In genomic region chr2:218261424-218262273, GRCh38 we compare ENCODE assay signal across 11 cellular contexts. TPM values are rescaled to one million over a fixed set of nuclear protein-coding genes. Genes with fewer than 3 reads are reported as not detected.
DNase-seq lines count a peak whose midpoint lies in the region; ATAC-seq, FAIRE-seq and TF ChIP-seq lines count a peak whose summit lies in the region.
"Had no signal": no experiment of that assay in that cellular context is flagged by ENCODE, and none has a peak within 500 bp of the region (broad histone marks: within the 10 kb centered on the region; RNA-seq: fewer than 3 reads in every experiment).

No MANE protein-coding gene starts in this region.

- H2AK5ac ChIP-seq in H9 (ENCODE audit: insufficient read length, low read length), result no peak overlapping the region

- H3K4me3 Mint-ChIP-seq in H9, result peak overlapping the region; percentile 15 to 42; a peak in 3 of 5 replicates
- H3K4me3 Mint-ChIP-seq: stimulated activated naive CD8-positive, alpha-beta T cell treated with anti-CD3 and anti-CD28 coated beads, Interleukin-15, Interleukin-2, amounts not matched to agents 100 ng/mL and 50 ng/mL, for 24 hours had no signal

- no peak overlapping the region for H3K4me2 ChIP-seq in H9 (ENCODE audit: insufficient read depth, insufficient read length, low read length)

- H3K4ac ChIP-seq in H9 (ENCODE audit: low read depth, low read length), result no peak overlapping the region

- no peak overlapping the region for H2BK20ac ChIP-seq in H9 (ENCODE audit: low read depth, low read length, poor library complexity, severe bottlenecking)

- no CpG with 5 or more reads among the region's 8 CpGs for WGBS in H9 (ENCODE audit: extremely low coverage, insufficient read length, low lambda C conversion rate)
- WGBS in gastroesophageal sphincter (ENCODE audit: low coverage in 1 of 2), 2 donors, result 0 to 71% methylated on average over 1 to 4 of the region's 8 CpGs

- H3K23me2 ChIP-seq in H9 (ENCODE audit: insufficient read length, low read depth, low read length, poor library complexity, severe bottlenecking), result no peaks in the 10 kb centered on the region

- H3K27me3 ChIP-seq in H9 (ENCODE audit: insufficient read depth, low read length), result no peaks in the 10 kb centered on the region
- no peaks in the 10 kb centered on the region for H3K27me3 ChIP-seq in NT2/D1 (ENCODE audit: insufficient read depth, insufficient read length)
- no peaks in the 10 kb centered on the region for H3K27me3 ChIP-seq in gastroesophageal sphincter

- H3T11ph ChIP-seq in H9 (ENCODE audit: low read length), result no peak overlapping the region

- peak overlapping the region; percentile 20; the same call in 1 of the 2 replicates for H3K14ac ChIP-seq in H9 (ENCODE audit: insufficient read depth, low read length)

- H3K27ac ChIP-seq in H9 (ENCODE audit: insufficient read length, low read depth, low read length) (no peak overlapping the region), gastroesophageal sphincter (peak overlapping the region in 3 of 4 donors; percentile 82 to 86 (median 86)), kidney (ENCODE audit: low read depth in 2 of 2, low read length in 2 of 2) (no peak overlapping the region)

- no peak overlapping the region for H2BK120ac ChIP-seq in H9 (ENCODE audit: low read depth, low read length, poor library complexity, severe bottlenecking)

- H3K9ac ChIP-seq in H9 (ENCODE audit: extremely low read depth, insufficient read length, low read length), result no peak overlapping the region
- peak overlapping the region; percentile 18 for H3K9ac ChIP-seq in NT2/D1 (ENCODE audit: insufficient read length, low read depth)
- peak overlapping the region in 1 of 2 donors; percentile 12 for H3K9ac ChIP-seq in kidney (ENCODE audit: low read length in 2 of 2)

- H4K20me1 ChIP-seq in H9 (ENCODE audit: control insufficient read depth, insufficient read depth, insufficient read length), result no peaks in the 10 kb centered on the region

- H2AFZ ChIP-seq in H9 (ENCODE audit: low read length), result no peak overlapping the region

- ATAC-seq in gastroesophageal sphincter (no peak), GM21528 (IDR thresholded peaks at IDR 0.05; ENCODE audit: low FRiP score, unreplicated experiment) (no peak)

- no peak overlapping the region for H2BK12ac ChIP-seq in H9 (ENCODE audit: insufficient read length, low read depth, low read length)

- H2BK15ac ChIP-seq in H9 (ENCODE audit: low read depth, low read length), result no peak overlapping the region

- H3K56ac ChIP-seq in H9 (ENCODE audit: insufficient read length, low read depth, low read length), result no peak overlapping the region

- peak overlapping the region; percentile 76 to 88 (median 79); a peak in 4 of 7 replicates for H3K27ac Mint-ChIP-seq in H9
- H3K27ac Mint-ChIP-seq: stimulated activated naive CD8-positive, alpha-beta T cell treated with anti-CD3 and anti-CD28 coated beads, Interleukin-15, Interleukin-2, amounts not matched to agents 100 ng/mL and 50 ng/mL, for 24 hours had no signal

- no peak overlapping the region for H3K4me3 ChIP-seq in NT2/D1 (ENCODE audit: insufficient read length, low read depth)
- H3K4me3 ChIP-seq in gastroesophageal sphincter, result no peak overlapping the region
- H3K4me3 ChIP-seq in kidney (ENCODE audit: low read length in 2 of 2), result no peak overlapping the region

- H3K23ac ChIP-seq in H9 (ENCODE audit: insufficient read length, low read depth, low read length), result no peak overlapping the region

- no peak overlapping the region for H3K18ac ChIP-seq in H9 (ENCODE audit: insufficient read length, low read depth, low read length)

- H3K27me3 Mint-ChIP-seq in H9 (ENCODE audit: low read depth), result no peaks in the 10 kb centered on the region
- H3K27me3 Mint-ChIP-seq: stimulated activated naive CD8-positive, alpha-beta T cell treated with anti-CD3 and anti-CD28 coated beads, Interleukin-15, Interleukin-2, amounts not matched to agents 100 ng/mL and 50 ng/mL, for 24 hours had no signal

- intact Hi-C loops in kidney (cut with DNase I), result no loop called here

- TF ChIP-seq POLR2A in gastroesophageal sphincter (IDR thresholded peaks at IDR 0.05), result no peak

- TF ChIP-seq CTCF in H9 (conservative IDR thresholded peaks at IDR 0.05) (no peak), gastroesophageal sphincter (IDR thresholded peaks at IDR 0.05) (no peak), kidney (IDR thresholded peaks at IDR 0.05; ENCODE audit: borderline replicate concordance, extremely low read depth, insufficient read depth) (no peak)

- H3K4me1 ChIP-seq in H9 (ENCODE audit: insufficient read depth, low read length), result peaks cover 4% of the 10 kb centered on the region; the same call in 1 of the 2 replicates
- peaks cover 20% of the 10 kb centered on the region for H3K4me1 ChIP-seq in NT2/D1 (ENCODE audit: insufficient read depth, insufficient read length)
- peaks cover 0 to 62% (median 45%) of the 10 kb centered on the region in 3 donors for H3K4me1 ChIP-seq in gastroesophageal sphincter
- H3K4me1 ChIP-seq in kidney (ENCODE audit: control insufficient read depth in 1 of 2, insufficient read depth in 1 of 2, low read depth in 1 of 2, low read length in 2 of 2), result peaks cover 15 to 28% of the 10 kb centered on the region in 2 donors

- H4K8ac ChIP-seq in H9 (replicated peaks; ENCODE audit: insufficient read length, low read depth, low read length), result no peak overlapping the region

- H3K79me1 ChIP-seq in H9 (ENCODE audit: insufficient read depth, low read depth, low read length, poor library complexity, severe bottlenecking), result no peaks in the 10 kb centered on the region

- H4K5ac ChIP-seq in H9 (ENCODE audit: insufficient read length, low read depth, low read length), result no peak overlapping the region

- TF ChIP-seq EP300 in gastroesophageal sphincter (IDR thresholded peaks at IDR 0.05), result no peak

- no peak for DNase-seq in H9
- DNase-seq in NT2/D1 (ENCODE audit: low read depth, low spot score), result no peak
- DNase-seq in retina, result peak; percentile 56
- no peak for DNase-seq in kidney
- no peak for DNase-seq in NCI-H1092 treated with DMSO at 0.1 percent for 48 hours (lab: John Stamatoyannopoulos, UW)
- DNase-seq in stimulated activated CD4-positive, alpha-beta T cell treated with anti-CD3 and anti-CD28 coated beads, Interleukin-2, amount 100 ng/mL, for 24 hours, result no peak
- DNase-seq: activated naive CD4-positive, alpha-beta T cell treated with anti-CD3 and anti-CD28 coated beads, Interleukin-2, amount 50 U/mL, for 16 hours; KG1 had no signal

- no peak for FAIRE-seq in kidney (lab: Jason Lieb, UNC)

- H3K36me3 Mint-ChIP-seq in H9 (ENCODE audit: insufficient read depth in 1 of 3, low read depth in 3 of 3), result peaks cover 6 to 26% (median 21%) of the 10 kb centered on the region in 3 experiments; a peak in 6 of 7 replicates

- H3K4me1 Mint-ChIP-seq in H9, result peaks cover 23 to 34% of the 10 kb centered on the region in 2 experiments

- H2BK5ac ChIP-seq in H9 (ENCODE audit: insufficient read length, low read length), result no peak overlapping the region

- no peaks in the 10 kb centered on the region for H3K79me2 ChIP-seq in H9 (ENCODE audit: insufficient read depth, low read length)

- no peaks in the 10 kb centered on the region for H3K9me3 Mint-ChIP-seq in H9
- H3K9me3 Mint-ChIP-seq: stimulated activated naive CD8-positive, alpha-beta T cell treated with anti-CD3 and anti-CD28 coated beads, Interleukin-15, Interleukin-2, amounts not matched to agents 100 ng/mL and 50 ng/mL, for 24 hours had no signal

- H3K9me3 ChIP-seq in H9 (ENCODE audit: control insufficient read depth, low read depth, low read length) (no peaks in the 10 kb centered on the region), NT2/D1 (ENCODE audit: insufficient read depth, low read length) (no peaks in the 10 kb centered on the region), gastroesophageal sphincter (no peaks in the 10 kb centered on the region), kidney (ENCODE audit: control insufficient read depth in 1 of 2, low read length in 2 of 2) (no peaks in the 10 kb centered on the region)

- H3K36me3 ChIP-seq in NT2/D1 (ENCODE audit: insufficient read depth, insufficient read length, low read length) (peaks cover 45% of the 10 kb centered on the region), gastroesophageal sphincter (peaks cover 0 to 46% of the 10 kb centered on the region in 2 donors), kidney (ENCODE audit: control insufficient read depth in 1 of 2, insufficient read depth in 2 of 2, low read length in 2 of 2) (peaks cover 9 to 29% of the 10 kb centered on the region in 2 donors)

- H4K91ac ChIP-seq in H9 (ENCODE audit: insufficient read length, low read depth, low read length), result no peak overlapping the region

RNA-seq across cellular contexts. Expression of gene GPBAR1, which starts 0.8 kb away (rescaled TPM):
- 0.37 and 0.44 TPM in 2 replicates for total RNA-seq in H9 (2021)
- 1 to 10 TPM in 2 of 4 donors, under 1 TPM in 2; 0.31 to 4.0 (median 1.4) TPM for total RNA-seq in gastroesophageal sphincter
- total RNA-seq in kidney, result 3.2 TPM
- 6.0 TPM for polyA plus RNA-seq in kidney (ENCODE audit: insufficient read depth, low read depth, low replicate concordance)

RNA-seq across cellular contexts. Expression of gene AAMP, which starts 8.3 kb away (rescaled TPM):
- 103 and 106 TPM in 2 replicates for total RNA-seq in H9 (2021)
- total RNA-seq in gastroesophageal sphincter, result 100 to 1,000 TPM in 3 of 4 donors, 10 to 100 TPM in 1; 97.8 to 163 (median 131) TPM
- 70.1 TPM for total RNA-seq in kidney
- 108 TPM for polyA plus RNA-seq in kidney (ENCODE audit: insufficient read depth, low read depth, low replicate concordance)

RNA-seq across cellular contexts. Expression of gene PNKD, which starts 8.7 kb away (rescaled TPM):
- total RNA-seq in H9 (2021) (31.6 and 32.3 TPM in 2 replicates), gastroesophageal sphincter (10 to 100 TPM; 48.6 to 60.2 (median 56.9) TPM), kidney (90.6 TPM)
- polyA plus RNA-seq in kidney (ENCODE audit: insufficient read depth, low read depth, low replicate concordance), result 244 TPM

RNA-seq across cellular contexts. Expression of gene TMBIM1, which starts 30.7 kb away (rescaled TPM):
- total RNA-seq in H9 (2021) (17.4 and 20.1 TPM in 2 replicates), gastroesophageal sphincter (100 to 1,000 TPM; 152 to 245 (median 191) TPM), kidney (217 TPM)
- 130 TPM for polyA plus RNA-seq in kidney (ENCODE audit: insufficient read depth, low read depth, low replicate concordance)

RNA-seq across cellular contexts. Expression of gene ARPC2, which starts 44.7 kb away (rescaled TPM):
- 197 and 204 TPM in 2 replicates for total RNA-seq in H9 (2021)
- 100 to 1,000 TPM; 275 to 314 (median 287) TPM for total RNA-seq in gastroesophageal sphincter
- total RNA-seq in kidney, result 252 TPM
- 195 TPM for polyA plus RNA-seq in kidney (ENCODE audit: insufficient read depth, low read depth, low replicate concordance)

Comparison
In these comparisons a context has a peak if more than half of its experiments do, and no peak if none do; other contexts are left out.
1. H3K27ac ChIP-seq: peak in gastroesophageal sphincter (3 of 4); none in H9 (single experiment) and kidney (0 of 2).